Comparison of ENCODE assay signal across 23 cellular contexts in genomic region chr5:177996660-177997318, GRCh38. TPM values are rescaled to one million over a fixed set of nuclear protein-coding genes. Genes with fewer than 3 reads are reported as not detected.
"Had no signal": no experiment of that assay in that cellular context is flagged by ENCODE, and none has a peak within 500 bp of the region (broad histone marks: within the 10 kb centered on the region; RNA-seq: fewer than 3 reads in every experiment).

No MANE protein-coding gene starts in this region.

- H3K27ac Mint-ChIP-seq: activated CD4-positive, alpha-beta memory T cell treated with anti-CD3 and anti-CD28 coated beads, Interleukin-2, amount 10 ng/mL, durations not matched to agents 7 days and 5 days; activated naive CD4-positive, alpha-beta T cell treated with anti-CD3 and anti-CD28 coated beads, Interleukin-2, amount 50 U/mL, for 24 hours; natural killer cell treated with Interleukin-12 subunit alpha and Interleukin-12 subunit beta and Interleukin-15 and Interleukin-18, amount 100 ng/mL, for 72 hours; stimulated activated memory B cell treated with anti-CD40 and anti-IgM and Interleukin-4, amounts not matched to agents 10 μg/mL and 1 μg/mL and 100 μg/mL, for 72 hours had no signal

- H3K4me3 Mint-ChIP-seq: activated CD4-positive, alpha-beta memory T cell treated with anti-CD3 and anti-CD28 coated beads, Interleukin-2, amount 10 ng/mL, durations not matched to agents 7 days and 5 days; activated naive CD4-positive, alpha-beta T cell treated with anti-CD3 and anti-CD28 coated beads, Interleukin-2, amount 50 U/mL, for 24 hours; natural killer cell treated with Interleukin-12 subunit alpha and Interleukin-12 subunit beta and Interleukin-15 and Interleukin-18, amount 100 ng/mL, for 72 hours; stimulated activated memory B cell treated with anti-CD40 and anti-IgM and Interleukin-4, amounts not matched to agents 10 μg/mL and 1 μg/mL and 100 μg/mL, for 72 hours had no signal

- ATAC-seq: gastrocnemius medialis; natural killer cell treated with Interleukin-12 subunit alpha and Interleukin-12 subunit beta and Interleukin-15 and Interleukin-18, amount 100 ng/mL, for 72 hours; right lobe of liver; stimulated activated memory B cell treated with anti-CD40 and anti-IgM and Interleukin-4, amounts not matched to agents 10 μg/mL and 1 μg/mL and 100 μg/mL, for 72 hours had no signal

- DNase-seq: activated CD4-positive, alpha-beta memory T cell treated with anti-CD3 and anti-CD28 coated beads, Interleukin-2, amount 10 ng/mL, durations not matched to agents 7 days and 5 days; activated CD4-positive, alpha-beta T cell treated with anti-CD3 and anti-CD28 coated beads for 4 hours; activated CD4-positive, CD25-positive, alpha-beta regulatory T cell; activated gamma-delta T cell; central memory CD4-positive, alpha-beta T cell; dermis blood vessel endothelial cell; effector memory CD4-positive, alpha-beta T cell; esophagus squamous epithelium; gastrocnemius medialis; hippocampal formation; right lobe of liver; stimulated activated CD4-positive, alpha-beta T cell treated with anti-CD3 and anti-CD28 coated beads, Interleukin-1b, Interleukin-23, amount 100 ng/mL, for 48 hours; stomach; T-helper 1 cell had no signal

- H3K36me3 Mint-ChIP-seq: activated naive CD4-positive, alpha-beta T cell treated with anti-CD3 and anti-CD28 coated beads, Interleukin-2, amount 50 U/mL, for 24 hours; natural killer cell treated with Interleukin-12 subunit alpha and Interleukin-12 subunit beta and Interleukin-15 and Interleukin-18, amount 100 ng/mL, for 72 hours; stimulated activated memory B cell treated with anti-CD40 and anti-IgM and Interleukin-4, amounts not matched to agents 10 μg/mL and 1 μg/mL and 100 μg/mL, for 72 hours had no signal

- H3K4me1 Mint-ChIP-seq: activated CD4-positive, alpha-beta memory T cell treated with anti-CD3 and anti-CD28 coated beads, Interleukin-2, amount 10 ng/mL, durations not matched to agents 7 days and 5 days; activated naive CD4-positive, alpha-beta T cell treated with anti-CD3 and anti-CD28 coated beads, Interleukin-2, amount 50 U/mL, for 24 hours; stimulated activated memory B cell treated with anti-CD40 and anti-IgM and Interleukin-4, amounts not matched to agents 10 μg/mL and 1 μg/mL and 100 μg/mL, for 72 hours had no signal

- H3K9me3 Mint-ChIP-seq: activated CD4-positive, alpha-beta memory T cell treated with anti-CD3 and anti-CD28 coated beads, Interleukin-2, amount 10 ng/mL, durations not matched to agents 7 days and 5 days; activated naive CD4-positive, alpha-beta T cell treated with anti-CD3 and anti-CD28 coated beads, Interleukin-2, amount 50 U/mL, for 24 hours; natural killer cell treated with Interleukin-12 subunit alpha and Interleukin-12 subunit beta and Interleukin-15 and Interleukin-18, amount 100 ng/mL, for 72 hours; stimulated activated memory B cell treated with anti-CD40 and anti-IgM and Interleukin-4, amounts not matched to agents 10 μg/mL and 1 μg/mL and 100 μg/mL, for 72 hours had no signal

RNA-seq across cellular contexts. Expression of gene PROP1, which starts 0.7 kb away (rescaled TPM):
- total RNA-seq: activated CD4-positive, alpha-beta memory T cell treated with anti-CD3 and anti-CD28 coated beads, Interleukin-2, amount 10 ng/mL, durations not matched to agents 7 days and 5 days; ascending aorta; dermis blood vessel endothelial cell; endothelial cell of umbilical vein; esophagus squamous epithelium; gastrocnemius medialis; liver; natural killer cell treated with Interleukin-12 subunit alpha and Interleukin-12 subunit beta and Interleukin-15 and Interleukin-18, amount 100 ng/mL, for 72 hours; right lobe of liver; stomach; suprapubic skin; tibial nerve; urinary bladder had no signal
